1 cellular context compared by ENCODE assay signal in genomic region chr18:79826966-79827365, GRCh38.
TF ChIP-seq lines count a peak whose summit lies in the region.

No MANE protein-coding gene starts in this region.

TF ChIP-seq in GM12878, 131 proteins besides CTCF, POLR2A, EP300 and RAD21:
- no peak for TF ChIP-seq PRDM15 (CRISPR knock-in tag; IDR thresholded peaks at IDR 0.05)
- no peak for TF ChIP-seq YBX1 (IDR thresholded peaks at IDR 0.05)
- no peak for TF ChIP-seq SKIL (IDR thresholded peaks at IDR 0.05; ENCODE audit: low read depth, poor library complexity, severe bottlenecking)
- TF ChIP-seq ZBTB33 (IDR thresholded peaks at IDR 0.05), result no peak
- no peak for TF ChIP-seq ZNF687 (IDR thresholded peaks at IDR 0.05)
- TF ChIP-seq CBX3 (IDR thresholded peaks at IDR 0.05; ENCODE audit: borderline replicate concordance, low read depth), result no peak
- no peak for TF ChIP-seq RAD51 (IDR thresholded peaks at IDR 0.05)
- no peak for TF ChIP-seq PML (IDR thresholded peaks at IDR 0.05; ENCODE audit: low read length)
- TF ChIP-seq MXI1 (IDR thresholded peaks at IDR 0.05; ENCODE audit: low read depth, low read length), result no peak
- no peak for TF ChIP-seq STAT3 (IDR thresholded peaks at IDR 0.05; ENCODE audit: low read depth, low read length)
- TF ChIP-seq HDGF (IDR thresholded peaks at IDR 0.05), result no peak
- no peak for TF ChIP-seq ZNF217 (IDR thresholded peaks at IDR 0.05)
- no peak for TF ChIP-seq BCL3 (IDR thresholded peaks at IDR 0.05; ENCODE audit: borderline replicate concordance, insufficient read depth, low read depth, low read length, poor library complexity, severe bottlenecking)
- TF ChIP-seq ZSCAN29 (IDR thresholded peaks at IDR 0.05), result no peak
- no peak for TF ChIP-seq CBX5 (IDR thresholded peaks at IDR 0.05; ENCODE audit: low read depth)
- TF ChIP-seq ZNF592 (IDR thresholded peaks at IDR 0.05), result no peak
TF ChIP-seq in GM12878: peak in this region for 0.
